18 cellular contexts compared by ENCODE assay signal in genomic region chr6:159279790-159280277, GRCh38.
A peak's percentile ranks its signal among the peaks of the same experiment; 100 is the strongest.
DNase-seq lines count a peak whose midpoint lies in the region; ATAC-seq and TF ChIP-seq lines count a peak whose summit lies in the region.
"Had no signal": no experiment of that assay in that cellular context is flagged by ENCODE, and none has a peak within 500 bp of the region (broad histone marks: within the 10 kb centered on the region; RNA-seq: fewer than 3 reads in every experiment).

No MANE protein-coding gene starts in this region.

- no peak overlapping the region for H3K4me3 Mint-ChIP-seq in activated CD8-positive, alpha-beta memory T cell treated with anti-CD3 and anti-CD28 coated beads, Interleukin-2, amount 10 ng/mL, durations not matched to agents 7 days and 5 days
- H3K4me3 Mint-ChIP-seq: activated CD4-positive, alpha-beta T cell treated with anti-CD3 and anti-CD28 coated beads, Interleukin-2, amount 10 ng/mL, durations not matched to agents 7 days and 5 days; activated naive CD8-positive, alpha-beta T cell treated with anti-CD3 and anti-CD28 coated beads for 36 hours; activated T-cell treated with anti-CD3 and anti-CD28 coated beads, Interleukin-2, amount 50 U/mL, for 4 hours; naive thymus-derived CD4-positive, alpha-beta T cell had no signal

- no peak overlapping the region for H3K27ac Mint-ChIP-seq in activated CD8-positive, alpha-beta memory T cell treated with anti-CD3 and anti-CD28 coated beads, Interleukin-2, amount 10 ng/mL, durations not matched to agents 7 days and 5 days
- H3K27ac Mint-ChIP-seq: activated CD4-positive, alpha-beta T cell treated with anti-CD3 and anti-CD28 coated beads, Interleukin-2, amount 10 ng/mL, durations not matched to agents 7 days and 5 days; activated naive CD8-positive, alpha-beta T cell treated with anti-CD3 and anti-CD28 coated beads for 36 hours; naive thymus-derived CD4-positive, alpha-beta T cell had no signal

- no peaks in the 10 kb centered on the region for H3K27me3 ChIP-seq in foreskin keratinocyte

- H3K36me3 ChIP-seq in HEK293 (ENCODE audit: control insufficient read depth in 2 of 2, insufficient read depth in 1 of 2, low read length in 2 of 2), result no peaks in the 10 kb centered on the region
- H3K36me3 ChIP-seq: heart right ventricle had no signal

- no peak for TF ChIP-seq CTCF in HEK293 (tag by site-specific recombination; IDR thresholded peaks at IDR 0.05)
- TF ChIP-seq CTCF in foreskin keratinocyte (conservative IDR thresholded peaks at IDR 0.05), result no peak

- POLR2A ChIA-PET in HEK293 (lab: Yijun Ruan, JAX), result interaction anchor here (1.3 kb wide), 1 partner anchor 27 kb away, joined by 5 read pairs; no protein-coding TSS in a partner anchor

- no peak; the same call in 2 of the 3 replicates for ATAC-seq in SK-N-SH treated with all-trans-retinoic acid at 6 μM for 48 hours
- ATAC-seq in foreskin keratinocyte, result peak; percentile 95
- no peak for ATAC-seq in activated CD8-positive, alpha-beta memory T cell treated with anti-CD3 and anti-CD28 coated beads, Interleukin-2, amount 10 ng/mL, durations not matched to agents 7 days and 5 days
- no peak for ATAC-seq in GM21825 (IDR thresholded peaks at IDR 0.05; ENCODE audit: unreplicated experiment)
- ATAC-seq in HG02884 (IDR thresholded peaks at IDR 0.05; ENCODE audit: unreplicated experiment), result no peak
- ATAC-seq: activated T-cell treated with anti-CD3 and anti-CD28 coated beads, Interleukin-2, amount 50 U/mL, for 4 hours; naive thymus-derived CD4-positive, alpha-beta T cell had no signal

- H3K4me1 Mint-ChIP-seq in activated CD8-positive, alpha-beta memory T cell treated with anti-CD3 and anti-CD28 coated beads, Interleukin-2, amount 10 ng/mL, durations not matched to agents 7 days and 5 days, result no peaks in the 10 kb centered on the region
- H3K4me1 Mint-ChIP-seq: activated CD4-positive, alpha-beta T cell treated with anti-CD3 and anti-CD28 coated beads, Interleukin-2, amount 10 ng/mL, durations not matched to agents 7 days and 5 days; activated naive CD8-positive, alpha-beta T cell treated with anti-CD3 and anti-CD28 coated beads for 36 hours had no signal

- H3K4me3 ChIP-seq in HEK293 (ENCODE audit: low read depth, low read length), result no peak overlapping the region
- H3K4me3 ChIP-seq: heart right ventricle had no signal

- CTCF ChIA-PET in HEK293 (lab: Yijun Ruan, JAX), result interaction anchor here (0.7 kb wide), 1 partner anchor 75 kb away, joined by 3 read pairs; no protein-coding TSS in a partner anchor
- CTCF ChIA-PET in activated CD8-positive, alpha-beta memory T cell treated with anti-CD3 and anti-CD28 coated beads, Interleukin-2, amount 10 ng/mL, durations not matched to agents 7 days and 5 days (lab: Charles Lee), result interaction anchor here (1.5 kb wide), 1 partner anchor 376 kb away, joined by 3 read pairs; no protein-coding TSS in a partner anchor

- H3K27ac ChIP-seq in HEK293 (ENCODE audit: extremely low read depth, low read depth, low read length), result no peak overlapping the region
- H3K27ac ChIP-seq in foreskin keratinocyte, result no peak overlapping the region
- H3K27ac ChIP-seq: heart right ventricle had no signal

- no peaks in the 10 kb centered on the region for H3K36me3 Mint-ChIP-seq in activated CD8-positive, alpha-beta memory T cell treated with anti-CD3 and anti-CD28 coated beads, Interleukin-2, amount 10 ng/mL, durations not matched to agents 7 days and 5 days
- H3K36me3 Mint-ChIP-seq: activated naive CD8-positive, alpha-beta T cell treated with anti-CD3 and anti-CD28 coated beads for 36 hours; naive thymus-derived CD4-positive, alpha-beta T cell had no signal

- H3K4me1 ChIP-seq in HEK293 (ENCODE audit: control insufficient read depth, insufficient read depth, low read length), result peaks cover 5% of the 10 kb centered on the region; the same call in 1 of the 2 replicates
- H3K4me1 ChIP-seq in foreskin keratinocyte, result peaks cover 7% of the 10 kb centered on the region

- DNase-seq in Daoy (ENCODE audit: low read depth), result peak; percentile 60
- peak; percentile 95 to 96 for DNase-seq in foreskin keratinocyte
- no peak for DNase-seq in activated CD8-positive, alpha-beta memory T cell treated with anti-CD3 and anti-CD28 coated beads, Interleukin-2, amount 10 ng/mL, durations not matched to agents 7 days and 5 days
- DNase-seq in NCI-H1436 treated with DMSO at 0.1 percent for 48 hours (lab: John Stamatoyannopoulos, UW), result no peak
- DNase-seq: activated CD4-positive, alpha-beta T cell treated with anti-CD3 and anti-CD28 coated beads, Interleukin-2, amount 10 ng/mL, durations not matched to agents 7 days and 5 days; activated naive CD8-positive, alpha-beta T cell treated with anti-CD3 and anti-CD28 coated beads for 36 hours; activated T-cell treated with anti-CD3 and anti-CD28 coated beads, Interleukin-2, amount 50 U/mL, for 4 hours; erythroblast; heart right ventricle; Kasumi-1; naive thymus-derived CD4-positive, alpha-beta T cell; NCI-H1694; NCI-H526 treated with DMSO at 0.1 percent for 48 hours; SHP77 treated with DMSO at 0.1 percent for 48 hours had no signal

- peaks cover 2% of the 10 kb centered on the region for H3K27me3 Mint-ChIP-seq in activated CD8-positive, alpha-beta memory T cell treated with anti-CD3 and anti-CD28 coated beads, Interleukin-2, amount 10 ng/mL, durations not matched to agents 7 days and 5 days
- H3K27me3 Mint-ChIP-seq: activated CD4-positive, alpha-beta T cell treated with anti-CD3 and anti-CD28 coated beads, Interleukin-2, amount 10 ng/mL, durations not matched to agents 7 days and 5 days had no signal

- H3K9me3 Mint-ChIP-seq in activated CD8-positive, alpha-beta memory T cell treated with anti-CD3 and anti-CD28 coated beads, Interleukin-2, amount 10 ng/mL, durations not matched to agents 7 days and 5 days (ENCODE audit: low read depth), result no peaks in the 10 kb centered on the region
- H3K9me3 Mint-ChIP-seq: activated CD4-positive, alpha-beta T cell treated with anti-CD3 and anti-CD28 coated beads, Interleukin-2, amount 10 ng/mL, durations not matched to agents 7 days and 5 days; activated naive CD8-positive, alpha-beta T cell treated with anti-CD3 and anti-CD28 coated beads for 36 hours had no signal

- H3K9me3 ChIP-seq in HEK293 (ENCODE audit: control insufficient read depth, insufficient read depth, low read depth, low read length), result no peaks in the 10 kb centered on the region

TF ChIP-seq in HEK293, 187 proteins besides CTCF, POLR2A, EP300 and RAD21 (continues in another document):
- no peak for TF ChIP-seq ZNF146 (tag by site-specific recombination; IDR thresholded peaks at IDR 0.05)
- TF ChIP-seq ZFP69B (tag by site-specific recombination; IDR thresholded peaks at IDR 0.05), result no peak
- TF ChIP-seq ZBTB48 (tag by site-specific recombination; IDR thresholded peaks at IDR 0.05), result peak; percentile 82
- 0 out of 2 replicates have a peak, but pooled peaks have one; percentile 11 for TF ChIP-seq ZBTB17 (tag by site-specific recombination; IDR thresholded peaks at IDR 0.05)

TF ChIP-seq in SK-N-SH treated with all-trans-retinoic acid at 6 μM for 48 hours, 23 proteins besides CTCF, POLR2A, EP300 and RAD21:
- no peak for TF ChIP-seq TOX (CRISPR knock-in tag; IDR thresholded peaks at IDR 0.05; ENCODE audit: borderline replicate concordance)
- TF ChIP-seq TCF4 (CRISPR knock-in tag; IDR thresholded peaks at IDR 0.05; ENCODE audit: borderline replicate concordance), result peak; percentile 92

Comparison
In these comparisons a context has a peak if more than half of its experiments do, and no peak if none do; other contexts are left out.
1. DNase-seq: peak in Daoy (single experiment) and foreskin keratinocyte (2 of 2); none in activated CD8-positive, alpha-beta memory T cell treated with anti-CD3 and anti-CD28 coated beads, Interleukin-2, amount 10 ng/mL, durations not matched to agents 7 days and 5 days (single experiment) and NCI-H1436 treated with DMSO at 0.1 percent for 48 hours (single experiment).